11 cellular contexts compared by ENCODE assay signal in the genomic region with DNA sequence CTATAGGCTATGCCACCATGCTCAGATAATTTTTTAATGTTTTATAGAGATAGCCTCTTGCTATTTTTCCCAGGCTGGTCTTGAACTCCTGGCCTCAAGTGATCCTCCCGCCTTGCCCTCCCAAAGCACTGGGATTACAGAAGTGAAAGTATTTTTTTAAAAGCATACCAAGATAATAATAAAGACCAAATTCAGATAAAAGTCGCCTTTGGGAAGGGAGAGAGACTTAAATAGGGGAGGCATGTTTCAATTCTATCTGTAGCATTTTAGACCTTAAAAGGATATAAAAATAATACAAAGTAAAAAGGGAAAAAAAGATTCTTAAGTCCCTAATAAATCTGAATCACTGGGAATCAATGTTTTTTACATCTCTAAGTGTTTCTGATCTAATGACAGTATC.
A peak's percentile ranks its signal among the peaks of the same experiment; 100 is the strongest.
DNase-seq lines count a peak whose midpoint lies in the region; ATAC-seq and TF ChIP-seq lines count a peak whose summit lies in the region.
"Had no signal": no experiment of that assay in that cellular context is flagged by ENCODE, and none has a peak within 500 bp of the region (broad histone marks: within the 10 kb centered on the region; RNA-seq: fewer than 3 reads in every experiment).

No MANE protein-coding gene starts in this region.

- H3K4me1 ChIP-seq in heart left ventricle (peaks cover 0 to 50% (median 36%) of the 10 kb centered on the region in 12 donors), upper lobe of left lung (peaks cover 9 to 17% (median 13%) of the 10 kb centered on the region in 4 donors)
- H3K4me1 ChIP-seq: HAP-1 had no signal

- H3K4me1 Mint-ChIP-seq in brain (peaks cover 71% of the 10 kb centered on the region), mesothelial cell of epicardium (peaks cover 46% of the 10 kb centered on the region)

- H3K27ac Mint-ChIP-seq in brain (peak overlapping the region in 3 of 5 experiments; percentile 90 to 94 (median 90)), mesothelial cell of epicardium (peak overlapping the region; percentile 74)

- H3K27me3 ChIP-seq in heart left ventricle (no peaks in the 10 kb centered on the region), upper lobe of left lung (no peaks in the 10 kb centered on the region)
- H3K27me3 ChIP-seq: dorsolateral prefrontal cortex had no signal

- H3K9me3 Mint-ChIP-seq in brain (peaks cover 0 to 13% (median 7%) of the 10 kb centered on the region in 5 experiments), mesothelial cell of epicardium (peaks cover 11% of the 10 kb centered on the region)
- H3K9me3 Mint-ChIP-seq: activated CD4-positive, alpha-beta T cell treated with anti-CD3 and anti-CD28 coated beads, Interleukin-2, amount 10 ng/mL, durations not matched to agents 24 days and 14 days had no signal

- no peaks in the 10 kb centered on the region for H3K27me3 Mint-ChIP-seq in brain
- H3K27me3 Mint-ChIP-seq in mesothelial cell of epicardium (ENCODE audit: low read depth), result no peaks in the 10 kb centered on the region
- H3K27me3 Mint-ChIP-seq: activated CD4-positive, alpha-beta T cell treated with anti-CD3 and anti-CD28 coated beads, Interleukin-2, amount 10 ng/mL, durations not matched to agents 24 days and 14 days had no signal

- peak overlapping the region in 2 of 12 donors; percentile 17 for H3K4me3 ChIP-seq in heart left ventricle
- H3K4me3 ChIP-seq in upper lobe of left lung, result no peak overlapping the region
- H3K4me3 ChIP-seq: dorsolateral prefrontal cortex, HAP-1 had no signal

- no peak for ATAC-seq in heart left ventricle
- no peak for ATAC-seq in Right ventricle myocardium inferior
- no peak for ATAC-seq in upper lobe of left lung (ENCODE audit: low FRiP score in 2 of 2)

- intact Hi-C loops in heart left ventricle (cut with DNase I), result loop anchor here in 1 of 10 donors (2.0 kb wide), 1 partner anchor 24 kb away; no protein-coding TSS in a partner anchor
- intact Hi-C loops in Right ventricle myocardium inferior (cut with DNase I), result no loop called here

- TF ChIP-seq POLR2A in heart left ventricle (IDR thresholded peaks at IDR 0.05), result no peak
- no peak for TF ChIP-seq POLR2A in upper lobe of left lung (IDR thresholded peaks at IDR 0.05)

- H3K36me3 Mint-ChIP-seq in brain (peaks cover 86% of the 10 kb centered on the region), mesothelial cell of epicardium (peaks cover 47% of the 10 kb centered on the region)

- H3K4me3 Mint-ChIP-seq in brain (peak overlapping the region in 1 of 5 experiments; percentile 30), mesothelial cell of epicardium (no peak overlapping the region)
- H3K4me3 Mint-ChIP-seq: activated CD4-positive, alpha-beta T cell treated with anti-CD3 and anti-CD28 coated beads, Interleukin-2, amount 10 ng/mL, durations not matched to agents 24 days and 14 days had no signal

- peaks cover 0 to 2% (median 0%) of the 10 kb centered on the region in 12 donors for H3K9me3 ChIP-seq in heart left ventricle
- no peaks in the 10 kb centered on the region for H3K9me3 ChIP-seq in upper lobe of left lung
- H3K9me3 ChIP-seq: HAP-1 had no signal

- 70 to 83% (median 76%) methylated on average over 2 of the region's 2 CpGs for WGBS in heart left ventricle, 4 donors
- WGBS in upper lobe of left lung, 2 donors, result 85 to 92% methylated on average over 2 of the region's 2 CpGs

- peak overlapping the region in 11 of 12 donors; percentile 11 to 96 (median 70) for H3K27ac ChIP-seq in heart left ventricle
- peak overlapping the region; percentile 9 to 48 (median 33) for H3K27ac ChIP-seq in upper lobe of left lung

- TF ChIP-seq CTCF in heart left ventricle (IDR thresholded peaks at IDR 0.05) (no peak), brain (conservative IDR thresholded peaks at IDR 0.05) (no peak), mesothelial cell of epicardium (IDR thresholded peaks at IDR 0.05; ENCODE audit: unreplicated experiment) (no peak), upper lobe of left lung (IDR thresholded peaks at IDR 0.05) (no peak)

- DNase-seq in heart left ventricle (no peak), Right ventricle myocardium inferior (ENCODE audit: missing footprints) (no peak), mesothelial cell of epicardium (ENCODE audit: low spot score in 2 of 2, unreplicated experiment in 2 of 2) (no peak), upper lobe of left lung (no peak), NCI-H2171 (lab: John Stamatoyannopoulos, UW) (no peak), nucleus accumbens (lab: John Stamatoyannopoulos, UW) (no peak), HPDE6-E6E7 (ENCODE audit: extremely low spot score) (no peak)
- DNase-seq: activated CD4-positive, alpha-beta T cell treated with anti-CD3 and anti-CD28 coated beads, Interleukin-2, amount 10 ng/mL, durations not matched to agents 24 days and 14 days; dorsolateral prefrontal cortex had no signal

- no peak for TF ChIP-seq EP300 in upper lobe of left lung (IDR thresholded peaks at IDR 0.05)

- H3K36me3 ChIP-seq in heart left ventricle (peaks cover 0 to 7% (median 0%) of the 10 kb centered on the region in 9 donors), upper lobe of left lung (peaks cover 0 to 6% (median 0%) of the 10 kb centered on the region in 4 donors)
- H3K36me3 ChIP-seq: HAP-1 had no signal
